ENCODE assay signal across 9 cellular contexts in the genomic region with DNA sequence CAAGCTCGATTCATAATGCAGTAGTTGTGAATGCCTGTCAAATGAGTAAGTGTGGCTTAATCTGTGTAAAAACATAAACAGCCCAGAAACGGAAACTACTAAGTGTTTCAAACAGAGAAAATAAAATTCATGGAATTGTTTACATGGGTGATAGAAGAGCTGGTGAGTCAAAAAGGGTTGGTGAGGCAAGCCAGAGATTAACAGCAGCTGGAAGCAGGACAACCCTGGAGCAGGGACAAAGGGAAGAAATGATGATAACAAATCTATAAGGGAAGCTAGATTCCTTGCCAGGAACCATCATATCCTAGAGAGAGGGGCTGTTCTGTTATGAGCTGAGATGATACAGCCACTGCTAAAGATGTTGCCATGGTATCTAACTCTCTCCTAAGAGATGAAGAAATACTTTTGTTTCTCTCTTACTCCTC. TPM values are rescaled to one million over a fixed set of nuclear protein-coding genes. Genes with fewer than 3 reads are reported as not detected.
A peak's percentile ranks its signal among the peaks of the same experiment; 100 is the strongest.
DNase-seq lines count a peak whose midpoint lies in the region; ATAC-seq and TF ChIP-seq lines count a peak whose summit lies in the region.
"Had no signal": no experiment of that assay in that cellular context is flagged by ENCODE, and none has a peak within 500 bp of the region (broad histone marks: within the 10 kb centered on the region; RNA-seq: fewer than 3 reads in every experiment).

No MANE protein-coding gene starts in this region.

- H3K4me3 ChIP-seq in foreskin fibroblast (ENCODE audit: low read depth in 1 of 2, low read length in 2 of 2), result no peak overlapping the region
- H3K4me3 ChIP-seq in retinal pigment epithelial cell (ENCODE audit: low read length), result no peak overlapping the region
- H3K4me3 ChIP-seq: neural progenitor cell had no signal

- no peak overlapping the region for H3K27ac Mint-ChIP-seq in CD4-positive, alpha-beta T cell
- H3K27ac Mint-ChIP-seq: neural progenitor cell had no signal

- ATAC-seq in CD4-positive, alpha-beta T cell (ENCODE audit: poor library complexity), result no peak

- H3K4me1 Mint-ChIP-seq in CD4-positive, alpha-beta T cell (ENCODE audit: low read depth), result no peaks in the 10 kb centered on the region

- no peak overlapping the region for H3K4me3 Mint-ChIP-seq in CD4-positive, alpha-beta T cell
- H3K4me3 Mint-ChIP-seq: neural progenitor cell had no signal

- DNase-seq in GM03348 (ENCODE audit: low spot score) (peak; percentile 59), T1000 (lab: John Stamatoyannopoulos, UW) (peak; percentile 4), foreskin fibroblast (peak; percentile 92 to 94), retinal pigment epithelial cell (ENCODE audit: low read depth) (peak; percentile 57), NCI-H345 (lab: John Stamatoyannopoulos, UW) (no peak), NCI-H446 treated with DMSO at 0.1 percent for 48 hours (lab: John Stamatoyannopoulos, UW) (no peak)
- no peak for DNase-seq in CD4-positive, alpha-beta T cell
- DNase-seq in activated effector memory CD4-positive, alpha-beta T cell treated with Interleukin-2 at 50 U/mL for 16 hours, result no peak

- H3K9me3 Mint-ChIP-seq in CD4-positive, alpha-beta T cell, result no peaks in the 10 kb centered on the region
- H3K9me3 Mint-ChIP-seq: neural progenitor cell had no signal

- H3K9me3 ChIP-seq in CD4-positive, alpha-beta T cell (ENCODE audit: control insufficient read depth, low read length), result no peaks in the 10 kb centered on the region

- no peak for TF ChIP-seq CTCF in foreskin fibroblast (IDR thresholded peaks at IDR 0.05; ENCODE audit: low read depth, low read length)
- TF ChIP-seq CTCF in retinal pigment epithelial cell (conservative IDR thresholded peaks at IDR 0.05; ENCODE audit: low read depth, low read length), result no peak
- TF ChIP-seq CTCF in CD4-positive, alpha-beta T cell (IDR thresholded peaks at IDR 0.05), result no peak

- CTCF ChIA-PET in CD4-positive, alpha-beta T cell (lab: Charles Lee), result no interaction called here

- H3K27ac ChIP-seq in CD4-positive, alpha-beta T cell (ENCODE audit: low read depth, low read length), result no peak overlapping the region
- H3K27ac ChIP-seq: neural progenitor cell had no signal

- intact Hi-C loops in CD4-positive, alpha-beta T cell (cut with DNase I, micrococcal nuclease), result no loop called here

- POLR2A ChIA-PET in CD4-positive, alpha-beta T cell (lab: Charles Lee), result no interaction called here

- H3K36me3 Mint-ChIP-seq in CD4-positive, alpha-beta T cell (ENCODE audit: low read depth), result no peaks in the 10 kb centered on the region
- H3K36me3 Mint-ChIP-seq: neural progenitor cell had no signal

- H3K27me3 Mint-ChIP-seq in CD4-positive, alpha-beta T cell, result no peaks in the 10 kb centered on the region

- H3K27me3 ChIP-seq in CD4-positive, alpha-beta T cell (ENCODE audit: control insufficient read depth, insufficient read depth, low read length), result no peaks in the 10 kb centered on the region
- H3K27me3 ChIP-seq: neural progenitor cell had no signal

RNA-seq across cellular contexts. Expression of a gene that starts 18.0 kb away (rescaled TPM):
- not detected for total RNA-seq in CD4-positive, alpha-beta T cell

Comparison
In these comparisons a context has a peak if more than half of its experiments do, and no peak if none do; other contexts are left out.
1. DNase-seq: peak in GM03348 (single experiment), T1000 (single experiment), foreskin fibroblast (2 of 2) and retinal pigment epithelial cell (single experiment); none in NCI-H345 (single experiment), CD4-positive, alpha-beta T cell (0 of 10), NCI-H446 treated with DMSO at 0.1 percent for 48 hours (single experiment) and activated effector memory CD4-positive, alpha-beta T cell treated with Interleukin-2 at 50 U/mL for 16 hours (single experiment).